Comparison of ENCODE assay signal across 1 cellular context in genomic region chr11:63613517-63614135, GRCh38.
TF ChIP-seq lines count a peak whose summit lies in the region.

No MANE protein-coding gene starts in this region.

TF ChIP-seq in K562, 482 proteins besides CTCF, POLR2A, EP300 and RAD21 (continued from another document):
- no peak for TF ChIP-seq CHD7 (IDR thresholded peaks at IDR 0.05; ENCODE audit: low read depth, low read length)
